29 cellular contexts compared by ENCODE assay signal in genomic region chr2:142885543-142885942, GRCh38.
"Had no signal": no experiment of that assay in that cellular context is flagged by ENCODE, and none has a peak within 500 bp of the region (broad histone marks: within the 10 kb centered on the region; RNA-seq: fewer than 3 reads in every experiment).

No MANE protein-coding gene starts in this region.

- H2AFZ ChIP-seq: neural progenitor cell had no signal

- H3K27me3 ChIP-seq: neural progenitor cell, neutrophil, ovary, suprapubic skin, tibial nerve, uterus had no signal

- H3K4me1 ChIP-seq: left ventricle myocardium inferior, neural progenitor cell, prostate gland, suprapubic skin, tibial nerve, uterus had no signal

- DNase-seq: hypothalamus; immature natural killer cell; islet precursor cell; left ventricle myocardium inferior; mesendoderm; naive thymus-derived CD4-positive, alpha-beta T cell; occipital lobe; ovary; retina; right cardiac atrium; stimulated activated CD4-positive, alpha-beta T cell treated with anti-CD3 and anti-CD28 coated beads, Interleukin-12 subunit alpha, Interleukin-12 subunit beta, amount 100 ng/mL, for 4 hours; stimulated activated CD4-positive, alpha-beta T cell treated with anti-CD3 and anti-CD28 coated beads, Interleukin-15, amount 100 ng/mL, for 24 hours; stimulated activated CD4-positive, alpha-beta T cell treated with anti-CD3 and anti-CD28 coated beads, Interleukin-4, amount 100 ng/mL, for 24 hours; stimulated activated naive CD4-positive, alpha-beta T cell; uterus had no signal

- H3K9me3 Mint-ChIP-seq: neural progenitor cell had no signal

- H3K27ac Mint-ChIP-seq: immature natural killer cell; mesothelial cell of epicardium; naive thymus-derived CD4-positive, alpha-beta T cell; nephron; neural progenitor cell; stimulated activated effector memory CD8-positive, alpha-beta T cell treated with anti-CD3 and anti-CD28 coated beads, Interleukin-12 subunit alpha, Interleukin-12 subunit beta, amount 100 ng/mL, for 72 hours; stimulated activated naive CD8-positive, alpha-beta T cell treated with anti-CD3 and anti-CD28 coated beads, Interleukin-15, Interleukin-2, amounts not matched to agents 100 ng/mL and 50 ng/mL, for 24 hours; type B pancreatic cell had no signal

- H3K27me3 Mint-ChIP-seq: stimulated activated naive CD8-positive, alpha-beta T cell treated with anti-CD3 and anti-CD28 coated beads, Interleukin-15, Interleukin-2, amounts not matched to agents 100 ng/mL and 50 ng/mL, for 24 hours; type B pancreatic cell had no signal

- H3K27ac ChIP-seq: left ventricle myocardium inferior, neural progenitor cell, neutrophil, ovary, prostate gland, skin epidermis, suprapubic skin, thoracic aorta, tibial nerve, uterus had no signal

- H3K4me3 Mint-ChIP-seq: immature natural killer cell; mesothelial cell of epicardium; naive thymus-derived CD4-positive, alpha-beta T cell; nephron; neural progenitor cell; stimulated activated effector memory CD8-positive, alpha-beta T cell treated with anti-CD3 and anti-CD28 coated beads, Interleukin-12 subunit alpha, Interleukin-12 subunit beta, amount 100 ng/mL, for 72 hours; stimulated activated naive CD8-positive, alpha-beta T cell treated with anti-CD3 and anti-CD28 coated beads, Interleukin-15, Interleukin-2, amounts not matched to agents 100 ng/mL and 50 ng/mL, for 24 hours; type B pancreatic cell had no signal

- ATAC-seq: naive thymus-derived CD4-positive, alpha-beta T cell; right cardiac atrium; sciatic nerve; stimulated activated effector memory CD8-positive, alpha-beta T cell treated with anti-CD3 and anti-CD28 coated beads, Interleukin-12 subunit alpha, Interleukin-12 subunit beta, amount 100 ng/mL, for 72 hours had no signal

- H3K36me3 ChIP-seq: left ventricle myocardium inferior, neural progenitor cell, neutrophil, ovary, prostate gland, suprapubic skin, thoracic aorta, tibial nerve, uterus had no signal

- H3K4me1 Mint-ChIP-seq: immature natural killer cell; nephron; neural progenitor cell; stimulated activated effector memory CD8-positive, alpha-beta T cell treated with anti-CD3 and anti-CD28 coated beads, Interleukin-12 subunit alpha, Interleukin-12 subunit beta, amount 100 ng/mL, for 72 hours had no signal

- H3K4me3 ChIP-seq: left ventricle myocardium inferior, lung, neural progenitor cell, ovary, prostate gland, skin epidermis, suprapubic skin, thoracic aorta, tibial nerve, uterus had no signal

- H3K4me2 ChIP-seq: neural progenitor cell had no signal

- H3K36me3 Mint-ChIP-seq: neural progenitor cell, type B pancreatic cell had no signal

- H3K9me3 ChIP-seq: left ventricle myocardium inferior, neutrophil, ovary, prostate gland, suprapubic skin, thoracic aorta, tibial nerve, uterus had no signal
